In the genomic region with DNA sequence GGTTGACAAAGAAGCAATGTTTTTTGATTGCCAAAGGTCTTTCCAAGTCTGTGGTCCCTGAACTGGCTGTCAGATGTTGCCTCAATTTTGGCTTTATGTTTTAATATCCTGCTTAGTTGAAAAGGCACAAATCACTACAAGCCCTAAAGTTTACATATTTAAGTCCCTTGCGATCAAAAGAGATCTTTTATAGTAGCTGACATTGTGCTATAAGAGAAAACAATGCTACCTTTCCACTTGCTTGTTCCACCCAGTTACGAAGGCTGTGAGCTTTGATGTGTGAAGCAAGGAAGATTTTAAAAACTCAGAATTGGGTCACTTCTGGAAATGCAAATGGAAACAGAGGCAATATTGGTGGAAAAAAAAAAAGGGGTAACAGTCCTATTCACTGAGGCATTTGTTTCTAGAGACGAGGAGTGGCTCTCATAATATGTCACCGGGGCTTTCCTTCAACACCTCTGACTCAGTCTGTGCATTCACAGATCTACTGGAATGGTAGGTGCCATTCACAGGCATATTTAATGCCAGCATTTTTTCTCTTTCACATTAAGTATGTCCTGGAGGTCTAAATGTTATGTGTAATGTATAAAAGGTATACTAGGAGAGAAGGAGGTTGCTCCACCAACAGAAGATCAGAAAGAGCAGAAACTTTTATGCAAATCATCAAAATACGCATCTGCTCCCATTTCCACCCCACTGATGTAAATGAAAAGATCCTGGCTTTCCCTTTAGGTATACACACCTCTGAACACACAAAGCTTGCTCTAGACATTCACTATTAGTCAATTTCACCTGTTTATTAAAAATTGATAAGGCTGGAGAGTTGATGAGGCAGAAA, we compare ENCODE assay signal across 12 cellular contexts.
DNase-seq lines count a peak whose midpoint lies in the region; ATAC-seq and TF ChIP-seq lines count a peak whose summit lies in the region.
"Had no signal": no experiment of that assay in that cellular context is flagged by ENCODE, and none has a peak within 500 bp of the region (broad histone marks: within the 10 kb centered on the region; RNA-seq: fewer than 3 reads in every experiment).

No MANE protein-coding gene starts in this region.

- H3K27me3 Mint-ChIP-seq in MCF 10A (ENCODE audit: insufficient read depth, unreplicated experiment): no peaks in the 10 kb centered on the region

- WGBS in thyroid gland, 2 donors: 33 to 49% methylated on average over 5 of the region's 5 CpGs
- WGBS in right cardiac atrium: 85% methylated on average over 5 of the region's 5 CpGs

- H3K4me1 Mint-ChIP-seq in MCF 10A (ENCODE audit: insufficient read depth, unreplicated experiment): peaks cover 9% of the 10 kb centered on the region

- H3K4me3 Mint-ChIP-seq in MCF 10A (ENCODE audit: unreplicated experiment): no peak overlapping the region

- no peaks in the 10 kb centered on the region for H3K36me3 ChIP-seq in breast epithelium
- no peaks in the 10 kb centered on the region for H3K36me3 ChIP-seq in thyroid gland
- H3K36me3 ChIP-seq: brain microvascular endothelial cell had no signal

- no peaks in the 10 kb centered on the region for H3K9me3 Mint-ChIP-seq in MCF 10A (ENCODE audit: unreplicated experiment)

- intact Hi-C loops in MCF 10A (cut with micrococcal nuclease) (no loop called here), breast epithelium (cut with DNase I; ENCODE audit: low total_unique reads) (loop anchor here (10.0 kb wide), 1 partner anchor 1193 kb away; no protein-coding TSS in a partner anchor), thyroid gland (cut with DNase I) (no loop called here), Right ventricle myocardium superior (cut with DNase I) (no loop called here), right cardiac atrium (cut with DNase I) (no loop called here)

- H3K9me3 ChIP-seq in breast epithelium: no peaks in the 10 kb centered on the region
- H3K9me3 ChIP-seq in thyroid gland: no peaks in the 10 kb centered on the region
- H3K9me3 ChIP-seq in right cardiac atrium (ENCODE audit: control insufficient read depth, low read length): no peaks in the 10 kb centered on the region

- CTCF ChIA-PET in MCF 10A (lab: Yijun Ruan, JAX): interaction anchor here (0.7 to 1.2 kb wide), 5 partner anchors 12 to 1998 kb away, joined by 3 to 4 read pairs (median 4); no protein-coding TSS in a partner anchor

- H3K4me3 ChIP-seq in breast epithelium (no peak overlapping the region), thyroid gland (replicated peaks in 1 of 3) (no peak overlapping the region), right cardiac atrium (ENCODE audit: low read length) (no peak overlapping the region)

- H3K27ac ChIP-seq in breast epithelium (no peak overlapping the region), VCaP (peak overlapping the region; percentile 51; the same call in 1 of the 2 replicates), thyroid gland (peak overlapping the region in 2 of 3 donors; percentile 26 to 79), right cardiac atrium (ENCODE audit: low read length) (no peak overlapping the region)
- H3K27ac ChIP-seq: brain microvascular endothelial cell had no signal

- H3K27me3 ChIP-seq in breast epithelium: no peaks in the 10 kb centered on the region
- no peaks in the 10 kb centered on the region for H3K27me3 ChIP-seq in thyroid gland
- H3K27me3 ChIP-seq in right cardiac atrium (ENCODE audit: control insufficient read depth, insufficient read depth): no peaks in the 10 kb centered on the region
- H3K27me3 ChIP-seq: brain microvascular endothelial cell had no signal

- TF ChIP-seq CTCF in MCF 10A (IDR thresholded peaks at IDR 0.05; ENCODE audit: unreplicated experiment) (no peak), breast epithelium (IDR thresholded peaks at IDR 0.05) (no peak), VCaP (conservative IDR thresholded peaks at IDR 0.05) (no peak), thyroid gland (IDR thresholded peaks at IDR 0.05) (no peak)

- H3K36me3 Mint-ChIP-seq in MCF 10A (ENCODE audit: insufficient read depth, unreplicated experiment): no peaks in the 10 kb centered on the region

- no peak overlapping the region for H3K27ac Mint-ChIP-seq in MCF 10A (ENCODE audit: low read depth, unreplicated experiment)

- no TSS peak for BruUV-seq in MCF 10A (replicated peaks; lab: Mats Ljungman, UMichigan)

- TF ChIP-seq POLR2A in breast epithelium (IDR thresholded peaks at IDR 0.05) (no peak), thyroid gland (IDR thresholded peaks at IDR 0.05) (no peak)

- peak; percentile 79 for ATAC-seq in HG02840 (IDR thresholded peaks at IDR 0.05; ENCODE audit: low FRiP score, unreplicated experiment)
- no peak for ATAC-seq in Right ventricle myocardium superior (ENCODE audit: poor library complexity)
- ATAC-seq in right cardiac atrium: no peak

- DNase-seq in MCF 10A (ENCODE audit: unreplicated experiment) (peak; percentile 17), breast epithelium (ENCODE audit: low spot score in 2 of 2) (no peak), thyroid gland (no peak), Right ventricle myocardium superior (no peak), right cardiac atrium (no peak), NCI-H1105 (lab: John Stamatoyannopoulos, UW) (no peak)
- DNase-seq: brain microvascular endothelial cell, head of caudate nucleus, NCI-H1092 treated with DMSO at 0.1 percent for 48 hours, occipital lobe had no signal

- H3K4me1 ChIP-seq in breast epithelium: peaks cover 0 to 4% of the 10 kb centered on the region in 2 donors
- H3K4me1 ChIP-seq in thyroid gland: peaks cover 23 to 28% of the 10 kb centered on the region in 2 donors
- no peaks in the 10 kb centered on the region for H3K4me1 ChIP-seq in right cardiac atrium (ENCODE audit: control insufficient read depth, insufficient read depth, low read length)

- POLR2A ChIA-PET in MCF 10A (lab: Yijun Ruan, JAX): interaction anchor here (0.7 to 1.7 kb wide), 9 partner anchors 12 to 95 kb away, joined by 3 to 4 read pairs (median 4); no protein-coding TSS in a partner anchor

Comparison
In these comparisons a context has a peak if more than half of its experiments do, and no peak if none do; other contexts are left out.
1. H3K27ac ChIP-seq: peak in VCaP (single experiment) and thyroid gland (2 of 3); none in breast epithelium (0 of 2) and right cardiac atrium (single experiment).